2 cellular contexts compared by ENCODE assay signal in the genomic region with DNA sequence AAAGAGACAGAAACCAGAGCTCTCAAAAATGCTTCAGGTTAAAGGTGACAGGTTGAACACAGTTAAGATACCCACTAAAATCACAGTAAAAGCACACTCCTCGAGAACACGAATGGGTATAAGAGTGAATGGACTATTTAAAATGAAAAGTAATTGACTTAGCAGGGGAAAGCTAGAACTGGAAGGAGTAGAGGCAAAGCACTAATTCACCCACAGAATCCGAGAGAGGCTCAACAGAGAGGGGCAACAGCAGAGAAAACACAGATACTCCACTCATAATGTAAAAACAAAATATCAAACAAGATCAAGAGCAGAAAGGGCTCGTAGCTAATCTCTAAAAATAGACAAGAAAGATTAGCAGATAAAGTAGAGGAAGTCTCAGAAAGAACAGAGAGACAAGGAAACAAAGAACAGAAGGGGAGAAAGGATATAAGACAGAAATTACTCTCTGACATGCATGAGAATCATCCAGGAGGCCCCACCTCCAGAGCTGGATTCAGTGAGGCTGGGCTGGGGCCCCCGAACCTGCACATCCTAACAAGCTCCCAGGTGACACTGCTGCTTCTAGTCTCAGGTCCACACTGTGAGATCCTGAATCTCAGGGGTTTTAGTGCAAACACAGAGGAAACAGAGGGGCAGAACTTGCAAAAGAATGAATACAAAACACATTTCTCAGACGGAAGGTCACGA.
TF ChIP-seq lines count a peak whose summit lies in the region.

No MANE protein-coding gene starts in this region.

TF ChIP-seq in SK-N-SH treated with all-trans-retinoic acid at 6 μM for 48 hours, 23 proteins besides CTCF, POLR2A, EP300 and RAD21 (continued from another document):
- no peak for TF ChIP-seq CSRNP3 (CRISPR knock-in tag; IDR thresholded peaks at IDR 0.05)
- no peak for TF ChIP-seq ZNF70 (CRISPR knock-in tag; IDR thresholded peaks at IDR 0.05)

TF ChIP-seq in HepG2, 621 proteins besides CTCF, POLR2A, EP300 and RAD21 (continued from another document):
- TF ChIP-seq PRDM4 (CRISPR knock-in tag; IDR thresholded peaks at IDR 0.05; ENCODE audit: borderline replicate concordance) (no peak), RNF219 (CRISPR knock-in tag; IDR thresholded peaks at IDR 0.05) (no peak), MAFF (IDR thresholded peaks at IDR 0.05; ENCODE audit: low read depth, low read length) (no peak), ASH2L (IDR thresholded peaks at IDR 0.05; ENCODE audit: insufficient read length, low read depth, low read length) (no peak), ZNF138 (CRISPR knock-in tag; IDR thresholded peaks at IDR 0.05; ENCODE audit: low read depth) (no peak), ZNF570 (CRISPR knock-in tag; IDR thresholded peaks at IDR 0.05; ENCODE audit: borderline replicate concordance) (no peak), ZNF850 (CRISPR knock-in tag; conservative IDR thresholded peaks at IDR 0.05) (no peak), PAF1 (CRISPR knock-in tag; IDR thresholded peaks at IDR 0.05) (no peak), MBD4 (IDR thresholded peaks at IDR 0.05; ENCODE audit: borderline replicate concordance, low read length) (no peak), TCF7L2 (IDR thresholded peaks at IDR 0.05; ENCODE audit: low read depth, low read length) (no peak)
- TF ChIP-seq, protein P1, sequence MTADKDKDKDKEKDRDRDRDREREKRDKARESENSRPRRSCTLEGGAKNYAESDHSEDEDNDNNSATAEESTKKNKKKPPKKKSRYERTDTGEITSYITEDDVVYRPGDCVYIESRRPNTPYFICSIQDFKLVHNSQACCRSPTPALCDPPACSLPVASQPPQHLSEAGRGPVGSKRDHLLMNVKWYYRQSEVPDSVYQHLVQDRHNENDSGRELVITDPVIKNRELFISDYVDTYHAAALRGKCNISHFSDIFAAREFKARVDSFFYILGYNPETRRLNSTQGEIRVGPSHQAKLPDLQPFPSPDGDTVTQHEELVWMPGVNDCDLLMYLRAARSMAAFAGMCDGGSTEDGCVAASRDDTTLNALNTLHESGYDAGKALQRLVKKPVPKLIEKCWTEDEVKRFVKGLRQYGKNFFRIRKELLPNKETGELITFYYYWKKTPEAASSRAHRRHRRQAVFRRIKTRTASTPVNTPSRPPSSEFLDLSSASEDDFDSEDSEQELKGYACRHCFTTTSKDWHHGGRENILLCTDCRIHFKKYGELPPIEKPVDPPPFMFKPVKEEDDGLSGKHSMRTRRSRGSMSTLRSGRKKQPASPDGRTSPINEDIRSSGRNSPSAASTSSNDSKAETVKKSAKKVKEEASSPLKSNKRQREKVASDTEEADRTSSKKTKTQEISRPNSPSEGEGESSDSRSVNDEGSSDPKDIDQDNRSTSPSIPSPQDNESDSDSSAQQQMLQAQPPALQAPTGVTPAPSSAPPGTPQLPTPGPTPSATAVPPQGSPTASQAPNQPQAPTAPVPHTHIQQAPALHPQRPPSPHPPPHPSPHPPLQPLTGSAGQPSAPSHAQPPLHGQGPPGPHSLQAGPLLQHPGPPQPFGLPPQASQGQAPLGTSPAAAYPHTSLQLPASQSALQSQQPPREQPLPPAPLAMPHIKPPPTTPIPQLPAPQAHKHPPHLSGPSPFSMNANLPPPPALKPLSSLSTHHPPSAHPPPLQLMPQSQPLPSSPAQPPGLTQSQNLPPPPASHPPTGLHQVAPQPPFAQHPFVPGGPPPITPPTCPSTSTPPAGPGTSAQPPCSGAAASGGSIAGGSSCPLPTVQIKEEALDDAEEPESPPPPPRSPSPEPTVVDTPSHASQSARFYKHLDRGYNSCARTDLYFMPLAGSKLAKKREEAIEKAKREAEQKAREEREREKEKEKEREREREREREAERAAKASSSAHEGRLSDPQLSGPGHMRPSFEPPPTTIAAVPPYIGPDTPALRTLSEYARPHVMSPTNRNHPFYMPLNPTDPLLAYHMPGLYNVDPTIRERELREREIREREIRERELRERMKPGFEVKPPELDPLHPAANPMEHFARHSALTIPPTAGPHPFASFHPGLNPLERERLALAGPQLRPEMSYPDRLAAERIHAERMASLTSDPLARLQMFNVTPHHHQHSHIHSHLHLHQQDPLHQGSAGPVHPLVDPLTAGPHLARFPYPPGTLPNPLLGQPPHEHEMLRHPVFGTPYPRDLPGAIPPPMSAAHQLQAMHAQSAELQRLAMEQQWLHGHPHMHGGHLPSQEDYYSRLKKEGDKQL (CRISPR knock-in tag; IDR thresholded peaks at IDR 0.05; ENCODE audit: low read depth) = no peak
- TF ChIP-seq, protein P2, sequence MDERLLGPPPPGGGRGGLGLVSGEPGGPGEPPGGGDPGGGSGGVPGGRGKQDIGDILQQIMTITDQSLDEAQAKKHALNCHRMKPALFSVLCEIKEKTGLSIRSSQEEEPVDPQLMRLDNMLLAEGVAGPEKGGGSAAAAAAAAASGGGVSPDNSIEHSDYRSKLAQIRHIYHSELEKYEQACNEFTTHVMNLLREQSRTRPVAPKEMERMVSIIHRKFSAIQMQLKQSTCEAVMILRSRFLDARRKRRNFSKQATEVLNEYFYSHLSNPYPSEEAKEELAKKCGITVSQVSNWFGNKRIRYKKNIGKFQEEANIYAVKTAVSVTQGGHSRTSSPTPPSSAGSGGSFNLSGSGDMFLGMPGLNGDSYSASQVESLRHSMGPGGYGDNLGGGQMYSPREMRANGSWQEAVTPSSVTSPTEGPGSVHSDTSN (CRISPR knock-in tag; IDR thresholded peaks at IDR 0.05) = no peak
TF ChIP-seq in HepG2: peak in this region for 0.
